ENCODE assay signal across 4 cellular contexts in genomic region chr19:5780916-5781315, GRCh38. TPM values are rescaled to one million over a fixed set of nuclear protein-coding genes. Genes with fewer than 3 reads are reported as not detected.
"Had no signal": no experiment of that assay in that cellular context is flagged by ENCODE, and none has a peak within 500 bp of the region (broad histone marks: within the 10 kb centered on the region; RNA-seq: fewer than 3 reads in every experiment).

No MANE protein-coding gene starts in this region.

RNA-seq across cellular contexts. Expression of gene PRR22, which starts 3.6 kb away (rescaled TPM):
- total RNA-seq: IMR-90 had no signal
- polyA plus RNA-seq: IgD-negative memory B cell had no signal

RNA-seq across cellular contexts. Expression of gene NRTN, which starts 24.0 kb away (rescaled TPM):
- total RNA-seq: HT-29 had no signal
- polyA plus RNA-seq: IgD-negative memory B cell had no signal

RNA-seq across cellular contexts. Expression of gene FUT6, which starts 58.6 kb away (rescaled TPM):
- total RNA-seq: HT-29, HT1080, IMR-90 had no signal
- polyA plus RNA-seq: IMR-90 had no signal
